In genomic region chr3:50568947-50569749, GRCh38 we compare ENCODE assay signal across 8 cellular contexts. TPM values are rescaled to one million over a fixed set of nuclear protein-coding genes. Genes with fewer than 3 reads are reported as not detected.
A peak's percentile ranks its signal among the peaks of the same experiment; 100 is the strongest.
DNase-seq lines count a peak whose midpoint lies in the region; ATAC-seq, FAIRE-seq and TF ChIP-seq lines count a peak whose summit lies in the region.

TSS of gene HEMK1 (plus strand) at chr3:50569522. CDS start at chr3:50571105, 1,583 bp downstream.

- H3K27ac ChIP-seq in HUES64 (ENCODE audit: low read depth, low read length) (peak within 1 kb of the TSS; percentile 89), OCI-LY7 (ENCODE audit: low read depth, low read length, poor library complexity, severe bottlenecking) (peak within 1 kb of the TSS; percentile 55), endothelial cell of umbilical vein (ENCODE audit: insufficient read depth, low read depth, low read length) (peak within 1 kb of the TSS; percentile 31)

- POLR2A ChIA-PET in OCI-LY7 (lab: Charles Lee) (interaction anchor here (0.8 to 1.4 kb wide), 5 partner anchors 12 to 48 kb away, joined by 3 to 6 read pairs (median 4); partner anchors contain the start of genes CISH and MAPKAPK3), endothelial cell of umbilical vein (lab: Charles Lee) (interaction anchor here (0.6 to 1.9 kb wide), 3 partner anchors 32 to 972 kb away, joined by 6 to 9 read pairs (median 7); partner anchors contain the start of gene CISH)

- peak; percentile 63 for ATAC-seq in GM21447 (IDR thresholded peaks at IDR 0.05; ENCODE audit: unreplicated experiment)

- H3K79me2 ChIP-seq in OCI-LY7 (ENCODE audit: insufficient read depth, low read depth, low read length) (peaks cover 9% of the 10 kb centered on the region; the same call in 1 of the 2 replicates), endothelial cell of umbilical vein (ENCODE audit: control insufficient read depth, insufficient read depth, low read length) (no peaks in the 10 kb centered on the region)

- DNase-seq in D341Med (ENCODE audit: low spot score) (peak; percentile 99), OCI-LY7 (ENCODE audit: low spot score) (peak; percentile 97), activated T-cell treated with anti-CD3 and anti-CD28 coated beads for 24 hours (ENCODE audit: low read depth) (peak; percentile 94), endothelial cell of umbilical vein (ENCODE audit: low read depth, low spot score) (peak; percentile 87), middle frontal gyrus (ENCODE audit: extremely low spot score, low spot score) (peak; percentile 86)
- peak; percentile 95 to 99 for DNase-seq in stimulated activated CD8-positive, alpha-beta memory T cell treated with anti-CD3 and anti-CD28 coated beads, Interleukin-2, amount 100 ng/mL, for 48 hours (ENCODE audit: low read depth in 2 of 2)

- H3K36me3 ChIP-seq in HUES64 (ENCODE audit: insufficient read depth, low read length) (no peaks in the 10 kb centered on the region), OCI-LY7 (ENCODE audit: insufficient read depth, low read length) (0 out of 2 replicates have a peak, but pooled peaks cover 8% of the 10 kb centered on the region), endothelial cell of umbilical vein (ENCODE audit: control insufficient read depth in 2 of 2, extremely low read depth in 1 of 2, insufficient read depth in 2 of 2, low read length in 2 of 2) (peaks cover 0 to 2% of the 10 kb centered on the region in 2 experiments)

- WGBS in HUES64, result under 1% methylated on average over 55 of the region's 55 CpGs

- H3K4me2 ChIP-seq in OCI-LY7 (ENCODE audit: low read length) (peak within 1 kb of the TSS; percentile 87), endothelial cell of umbilical vein (ENCODE audit: insufficient read depth, low read length) (peak within 1 kb of the TSS; percentile 75)

- H4K20me1 ChIP-seq in OCI-LY7 (ENCODE audit: insufficient read depth, low read length) (0 out of 2 replicates have a peak, but pooled peaks cover 11% of the 10 kb centered on the region), endothelial cell of umbilical vein (replicated peaks; ENCODE audit: control insufficient read depth, extremely low read depth, insufficient read depth, low read length) (no peaks in the 10 kb centered on the region)

- CTCF ChIA-PET in OCI-LY7 (lab: Charles Lee; ENCODE audit: unreplicated experiment) (interaction anchor here (0.6 to 2.3 kb wide), 5 partner anchors 19 to 205 kb away, joined by 3 to 8 read pairs (median 4); no protein-coding TSS in a partner anchor), endothelial cell of umbilical vein (lab: Charles Lee) (interaction anchor here (0.9 to 5.2 kb wide), 11 partner anchors 20 to 1101 kb away, joined by 3 to 64 read pairs (median 5); partner anchors contain the start of genes CISH, DCAF1 and MAPKAPK3)

- dilution Hi-C loops in endothelial cell of umbilical vein (cut with MboI; ENCODE audit: extremely low pct_ligation_motif_present, low sequenced_read_pairs), result no loop called here

- no peak for TF ChIP-seq CTCF in OCI-LY7 (conservative IDR thresholded peaks at IDR 0.05; ENCODE audit: low read length)
- no peak for TF ChIP-seq CTCF in endothelial cell of umbilical vein (IDR thresholded peaks at IDR 0.05; ENCODE audit: extremely low read depth in 1 of 2, insufficient read depth in 1 of 2, low read depth in 1 of 2, low read length in 2 of 2)

- H2AFZ ChIP-seq in OCI-LY7 (ENCODE audit: low read length) (peak within 1 kb of the TSS; percentile 61), endothelial cell of umbilical vein (ENCODE audit: low read depth, low read length) (peak within 1 kb of the TSS; percentile 99)

- peak; percentile 93 for FAIRE-seq in endothelial cell of umbilical vein (lab: Jason Lieb, UNC)

- H3K9me3 ChIP-seq in HUES64 (ENCODE audit: insufficient read depth, low read depth, low read length), result no peaks in the 10 kb centered on the region
- H3K9me3 ChIP-seq in OCI-LY7 (ENCODE audit: low read length), result no peaks in the 10 kb centered on the region
- no peaks in the 10 kb centered on the region for H3K9me3 ChIP-seq in endothelial cell of umbilical vein (replicated peaks; ENCODE audit: control insufficient read depth, insufficient read depth, low read length)

- BruUV-seq in OCI-LY7 (replicated peaks; lab: Mats Ljungman, UMichigan) (no TSS peak), endothelial cell of umbilical vein (replicated peaks; lab: Mats Ljungman, UMichigan) (no TSS peak)

- H3K9me1 ChIP-seq in endothelial cell of umbilical vein (replicated peaks; ENCODE audit: control insufficient read depth, extremely low read depth, insufficient read depth, low read length), result no peaks in the 10 kb centered on the region

- H3K9me2 ChIP-seq in OCI-LY7 (ENCODE audit: insufficient read depth, low read length), result no peaks in the 10 kb centered on the region

- H3K9ac ChIP-seq in HUES64 (ENCODE audit: low read depth, low read length), result peak within 1 kb of the TSS; percentile 76
- H3K9ac ChIP-seq in endothelial cell of umbilical vein (replicated peaks; ENCODE audit: extremely low read depth, insufficient read depth, low read length), result peak within 1 kb of the TSS; percentile 57

- intact Hi-C loops in OCI-LY7 (cut with micrococcal nuclease; ENCODE audit: unreplicated experiment), result loop anchor here (1.0 to 5.0 kb wide), 5 partner anchors 47 to 930 kb away; partner anchors contain the start of genes CYB561D2, GNAI2, MANF and NPRL2
- intact Hi-C loops in endothelial cell of umbilical vein (cut with micrococcal nuclease), result loop anchor here (1.0 to 2.0 kb wide), 2 partner anchors 210 to 816 kb away; partner anchors contain the start of genes MANF and TMEM115

- H3K4me3 ChIP-seq in HUES64 (ENCODE audit: low read length) (peak within 1 kb of the TSS; percentile 99), OCI-LY7 (ENCODE audit: low read depth, low read length, poor library complexity, severe bottlenecking) (peak within 1 kb of the TSS; percentile 95), endothelial cell of umbilical vein (replicated peaks in 1 of 3; ENCODE audit: insufficient read depth in 1 of 3, low read depth in 1 of 3, low read length in 3 of 3) (peak within 1 kb of the TSS; percentile 84 to 91 (median 85))

- H3K27me3 ChIP-seq in HUES64 (ENCODE audit: insufficient read depth, low read length), result peaks cover 14% of the 10 kb centered on the region
- no peaks in the 10 kb centered on the region for H3K27me3 ChIP-seq in endothelial cell of umbilical vein (ENCODE audit: control insufficient read depth in 2 of 2, insufficient read depth in 2 of 2, low read length in 2 of 2)

- TF ChIP-seq POLR2A in endothelial cell of umbilical vein (IDR thresholded peaks at IDR 0.05; ENCODE audit: low read depth, low read length), result peak; percentile 24

- H3K4me1 ChIP-seq in HUES64 (ENCODE audit: insufficient read depth, low read length), result 0 out of 2 replicates have a peak, but pooled peaks cover 4% of the 10 kb centered on the region
- H3K4me1 ChIP-seq in OCI-LY7 (ENCODE audit: insufficient read depth, low read length, poor library complexity, severe bottlenecking), result peaks cover 25% of the 10 kb centered on the region
- H3K4me1 ChIP-seq in endothelial cell of umbilical vein (ENCODE audit: control insufficient read depth, extremely low read depth, insufficient read depth, low read length), result peaks cover 10% of the 10 kb centered on the region

TF ChIP-seq in endothelial cell of umbilical vein, 7 proteins besides CTCF, POLR2A, EP300 and RAD21:
- TF ChIP-seq POLR2AphosphoS5 (IDR thresholded peaks at IDR 0.05; ENCODE audit: insufficient read depth, low read depth, low read length), result peak; percentile 66
- TF ChIP-seq JUN (IDR thresholded peaks at IDR 0.05; ENCODE audit: borderline replicate concordance, insufficient read depth, insufficient read length, low read depth), result no peak
- TF ChIP-seq GATA2 (IDR thresholded peaks at IDR 0.05; ENCODE audit: insufficient read depth, insufficient read length, low read depth, low read length), result no peak
TF ChIP-seq in endothelial cell of umbilical vein: peak in this region for 1.

RNA-seq across cellular contexts. Expression of gene HEMK1, which starts in this region (rescaled TPM):
- polyA plus RNA-seq in HUES64 (2013, experiment 1 of 2), result 6.3 TPM
- 7.5 TPM for polyA plus RNA-seq in HUES64 (2013, experiment 2 of 2)
- total RNA-seq in OCI-LY7 (2014; rRNA removed; shearing (Covaris generic)), result 18.9 and 19.3 TPM in 2 replicates
- total RNA-seq in OCI-LY7 (2022) (27.4 and 30.1 TPM in 2 replicates), endothelial cell of umbilical vein (12.0 and 15.2 TPM in 2 replicates)
- polyA plus RNA-seq in endothelial cell of umbilical vein, result 14.2 and 15.9 TPM in 2 replicates
- 10.9 and 11.8 TPM in 2 replicates for polyA plus RNA-seq in endothelial cell of umbilical vein (2011; cell fraction: cytosol; rRNA removed)
- 43.3 and 45.6 TPM in 2 replicates for polyA plus RNA-seq in endothelial cell of umbilical vein (2011; cell fraction: nucleus; rRNA removed)
- 9.4 and 11.9 TPM in 2 replicates for polyA plus RNA-seq in endothelial cell of umbilical vein (2012)
- polyA minus RNA-seq in endothelial cell of umbilical vein, result 10.5 and 11.2 TPM in 2 replicates
- polyA minus RNA-seq in endothelial cell of umbilical vein (2011; cell fraction: cytosol; rRNA and poly(A)+ RNA removed), result 3.8 TPM
- polyA minus RNA-seq in endothelial cell of umbilical vein (2011; cell fraction: nucleus; rRNA and poly(A)+ RNA removed), result 10.7 and 14.8 TPM in 2 replicates

Comparison
In these comparisons a context has a peak if more than half of its experiments do, and no peak if none do; other contexts are left out.
1. Peak in every context shown above with its lines: DNase-seq, ATAC-seq, H3K4me3 ChIP-seq and H3K27ac ChIP-seq.
2. H3K27ac ChIP-seq: peak in every context shown above with its lines; median percentile 89 in HUES64; 55 in OCI-LY7; 31 in endothelial cell of umbilical vein.